Comparison of ENCODE assay signal across 8 cellular contexts in genomic region chr12:111183094-111183493, GRCh38.
"Had no signal": no experiment of that assay in that cellular context is flagged by ENCODE, and none has a peak within 500 bp of the region (broad histone marks: within the 10 kb centered on the region; RNA-seq: fewer than 3 reads in every experiment).

No MANE protein-coding gene starts in this region.

- DNase-seq: GDM1, GF-D8 had no signal

- FAIRE-seq: G401.6, GM12878, GM12891, GM12892, GM18507, GM19239 had no signal

- ATAC-seq: GM12878 had no signal

- H3K4me3 ChIP-seq: GM12878 had no signal
